Comparison of ENCODE assay signal across 21 cellular contexts in the genomic region with DNA sequence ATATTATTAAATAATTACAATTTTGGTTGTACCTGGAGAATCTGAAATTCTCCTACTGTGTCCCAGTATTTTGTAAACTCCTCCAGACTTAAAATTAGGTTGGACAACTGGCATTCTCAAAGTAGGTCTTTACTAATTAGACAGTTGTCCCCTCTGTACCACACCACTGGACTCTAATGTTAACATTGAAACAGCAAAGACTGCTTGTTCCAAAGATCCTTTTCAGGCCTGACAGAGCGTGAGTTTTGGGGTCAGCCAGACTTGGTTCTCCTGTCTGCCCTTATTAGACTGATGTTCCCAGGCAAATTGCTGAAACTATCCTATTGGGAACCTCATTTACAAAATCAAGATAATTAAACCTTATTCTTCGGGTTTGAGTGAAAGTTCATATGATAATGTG. TPM values are rescaled to one million over a fixed set of nuclear protein-coding genes. Genes with fewer than 3 reads are reported as not detected.
DNase-seq lines count a peak whose midpoint lies in the region; ATAC-seq, FAIRE-seq and TF ChIP-seq lines count a peak whose summit lies in the region.
"Had no signal": no experiment of that assay in that cellular context is flagged by ENCODE, and none has a peak within 500 bp of the region (broad histone marks: within the 10 kb centered on the region; RNA-seq: fewer than 3 reads in every experiment).

No MANE protein-coding gene starts in this region.

- peak overlapping the region in 7 of 11 experiments; percentile 19 to 50 (median 28); a peak in 7 of 22 replicates for H3K27ac ChIP-seq in BLaER1 treated with 17β-estradiol and CSF1 and Interleukin-3, amounts not matched to agents 10 nM and 100 nM
- peak overlapping the region; percentile 98 for H3K27ac ChIP-seq in Karpas-422 (ENCODE audit: low read length)
- H3K27ac ChIP-seq in K562 (ENCODE audit: extremely low read depth, low read depth, low read length): peak overlapping the region; percentile 29; the same call in 1 of the 3 replicates
- H3K27ac ChIP-seq in trophoblast cell (ENCODE audit: low read depth, low read length): no peak overlapping the region
- H3K27ac ChIP-seq: breast epithelium, SJCRH30 had no signal

- H3K4me1 ChIP-seq in BLaER1 treated with 17β-estradiol and CSF1 and Interleukin-3, amounts not matched to agents 10 nM and 100 nM: peaks cover 53 to 71% (median 61%) of the 10 kb centered on the region in 10 experiments
- H3K4me1 ChIP-seq in Karpas-422 (ENCODE audit: low read length) (peaks cover 73% of the 10 kb centered on the region), K562 (replicated peaks in 1 of 2; ENCODE audit: control insufficient read depth in 2 of 2, insufficient read depth in 2 of 2, low read length in 2 of 2) (peaks cover 19 to 34% of the 10 kb centered on the region in 2 experiments), trophoblast cell (ENCODE audit: control insufficient read depth in 1 of 2, insufficient read depth in 2 of 2, low read length in 2 of 2) (peaks cover 2 to 6% of the 10 kb centered on the region in 2 experiments)
- H3K4me1 ChIP-seq: breast epithelium, SJCRH30 had no signal

- H3K27me3 ChIP-seq in BLaER1 treated with 17β-estradiol and CSF1 and Interleukin-3, amounts not matched to agents 10 nM and 100 nM: no peaks in the 10 kb centered on the region
- H3K27me3 ChIP-seq in Karpas-422 (ENCODE audit: low read length): no peaks in the 10 kb centered on the region
- no peaks in the 10 kb centered on the region for H3K27me3 ChIP-seq in K562 (ENCODE audit: control insufficient read depth in 2 of 2, insufficient read depth in 2 of 2, low read length in 2 of 2)
- H3K27me3 ChIP-seq in trophoblast cell (ENCODE audit: insufficient read depth, low read length): peaks cover 2% of the 10 kb centered on the region
- H3K27me3 ChIP-seq: breast epithelium, Peyer's patch, SJCRH30 had no signal

- CTCF ChIA-PET in K562 (lab: Yijun Ruan, JAX; ENCODE audit: low intra/inter-chr PET ratio): no interaction called here

- no peak for TF ChIP-seq EP300 in K562 (IDR thresholded peaks at IDR 0.05; ENCODE audit: low read length)

- H2AK5ac ChIP-seq in trophoblast cell (ENCODE audit: low read length): no peak overlapping the region

- H3K4me2 ChIP-seq in BLaER1 treated with 17β-estradiol and CSF1 and Interleukin-3, amounts not matched to agents 10 nM and 100 nM: peak overlapping the region in 9 of 11 experiments; percentile 2 to 92 (median 54); a peak in 12 of 22 replicates
- H3K4me2 ChIP-seq in Karpas-422 (ENCODE audit: low read depth, low read length, poor library complexity, severe bottlenecking) (peak overlapping the region; percentile 86), K562 (ENCODE audit: insufficient read depth, low read length) (no peak overlapping the region), trophoblast cell (ENCODE audit: low read length) (no peak overlapping the region)

- TF ChIP-seq POLR2A in K562 (conservative IDR thresholded peaks at IDR 0.05): no peak

- H3K18ac ChIP-seq in trophoblast cell (ENCODE audit: low read length): no peak overlapping the region

- no peaks in the 10 kb centered on the region for H3K9me2 ChIP-seq in Karpas-422 (replicated peaks; ENCODE audit: insufficient read depth, low read length)

- H3K14ac ChIP-seq in trophoblast cell (ENCODE audit: low read length): no peak overlapping the region

- no peak overlapping the region for H2BK12ac ChIP-seq in trophoblast cell (ENCODE audit: low read length)

- BruUV-seq in K562 (replicated peaks; lab: Mats Ljungman, UMichigan): no TSS peak

- H3K9me3 ChIP-seq in BLaER1 treated with 17β-estradiol and CSF1 and Interleukin-3, amounts not matched to agents 10 nM and 100 nM (replicated peaks in 1 of 11): no peaks in the 10 kb centered on the region
- H3K9me3 ChIP-seq in Karpas-422 (ENCODE audit: low read length) (no peaks in the 10 kb centered on the region), K562 (replicated peaks; ENCODE audit: control insufficient read depth, insufficient read depth, low read depth, low read length) (no peaks in the 10 kb centered on the region), trophoblast cell (ENCODE audit: insufficient read depth, low read depth, low read length) (no peaks in the 10 kb centered on the region)
- H3K9me3 ChIP-seq: breast epithelium, Peyer's patch, SJCRH30 had no signal

- H3K23ac ChIP-seq in trophoblast cell (ENCODE audit: low read length): no peak overlapping the region

- no peak overlapping the region for H3K4me3 ChIP-seq in BLaER1 treated with 17β-estradiol and CSF1 and Interleukin-3, amounts not matched to agents 10 nM and 100 nM
- H3K4me3 ChIP-seq in Karpas-422 (ENCODE audit: low read length) (peak overlapping the region; percentile 32), K562 (no peak overlapping the region), trophoblast cell (ENCODE audit: low read depth, low read length) (no peak overlapping the region)
- H3K4me3 ChIP-seq: breast epithelium, Peyer's patch, SJCRH30 had no signal

- peak overlapping the region; percentile 24 for H4K91ac ChIP-seq in trophoblast cell (ENCODE audit: low read depth, low read length)

- H4K20me1 ChIP-seq in BLaER1 treated with 17β-estradiol and CSF1 and Interleukin-3, amounts not matched to agents 10 nM and 100 nM: no peaks in the 10 kb centered on the region
- no peaks in the 10 kb centered on the region for H4K20me1 ChIP-seq in Karpas-422 (ENCODE audit: insufficient read depth, low read depth, low read length)
- no peaks in the 10 kb centered on the region for H4K20me1 ChIP-seq in K562 (replicated peaks; ENCODE audit: control insufficient read depth, insufficient read depth, low read length)

- H3K36me3 ChIP-seq in BLaER1 treated with 17β-estradiol and CSF1 and Interleukin-3, amounts not matched to agents 10 nM and 100 nM: no peaks in the 10 kb centered on the region
- H3K36me3 ChIP-seq in Karpas-422 (ENCODE audit: insufficient read depth, low read length) (no peaks in the 10 kb centered on the region), K562 (ENCODE audit: control insufficient read depth, insufficient read depth, low read length) (no peaks in the 10 kb centered on the region), trophoblast cell (ENCODE audit: control insufficient read depth in 1 of 2, insufficient read depth in 2 of 2, low read length in 2 of 2) (no peaks in the 10 kb centered on the region)
- H3K36me3 ChIP-seq: breast epithelium, Peyer's patch, SJCRH30 had no signal

- H4K12ac ChIP-seq in trophoblast cell (ENCODE audit: low read depth, low read length): no peak overlapping the region

- TF ChIP-seq RAD21 in K562 (CRISPR knock-in tag; conservative IDR thresholded peaks at IDR 0.05 in 1 of 2, IDR thresholded peaks at IDR 0.05 in 1 of 2): no peak

- H2AFZ ChIP-seq in Karpas-422 (ENCODE audit: low read length) (peak overlapping the region; percentile 4; the same call in 1 of the 2 replicates), K562 (ENCODE audit: low read depth, low read length) (peak overlapping the region; percentile 1; the same call in 1 of the 2 replicates), trophoblast cell (ENCODE audit: insufficient read depth, low read length, poor library complexity) (no peak overlapping the region)

- no peak overlapping the region for H4K8ac ChIP-seq in trophoblast cell (ENCODE audit: low read depth, low read length)

- no peak overlapping the region for H3K4ac ChIP-seq in trophoblast cell (ENCODE audit: low read depth, low read length)

- no peak overlapping the region for H2BK5ac ChIP-seq in trophoblast cell (ENCODE audit: low read depth, low read length, poor library complexity)

- no peak for TF ChIP-seq CTCF in K562 (IDR thresholded peaks at IDR 0.05 in 2 of 3, conservative IDR thresholded peaks at IDR 0.05 in 1 of 3; ENCODE audit: insufficient read depth in 2 of 3, low read depth in 1 of 3, low read length in 3 of 3)

- H2BK120ac ChIP-seq in trophoblast cell (ENCODE audit: insufficient read depth, low read length, poor library complexity): no peak overlapping the region

- intact Hi-C loops in K562 (cut with micrococcal nuclease): no loop called here

- 76% methylated on average over 2 of the region's 2 CpGs for WGBS in K562 (ENCODE audit: insufficient coverage, low coverage, missing lambda C conversion rate)
- WGBS in trophoblast cell (ENCODE audit: extremely low coverage, insufficient coverage, insufficient read length): no CpG with 5 or more reads among the region's 2 CpGs

- ATAC-seq in K562: no peak
- no peak for ATAC-seq in GM21515 (IDR thresholded peaks at IDR 0.05; ENCODE audit: unreplicated experiment)
- ATAC-seq: natural killer cell treated with Interleukin-12 subunit alpha and Interleukin-12 subunit beta and Interleukin-15 and Interleukin-18, amount 100 ng/mL, for 72 hours; T-helper 17 cell had no signal

- H3K9ac ChIP-seq in BLaER1 treated with 17β-estradiol and CSF1 and Interleukin-3, amounts not matched to agents 10 nM and 100 nM: peak overlapping the region in 2 of 11 experiments; percentile 11 to 26; a peak in 1 of 22 replicates
- peak overlapping the region; percentile 55 for H3K9ac ChIP-seq in Karpas-422 (ENCODE audit: low read length)
- H3K9ac ChIP-seq in K562 (ENCODE audit: insufficient read depth in 1 of 2, low read depth in 2 of 2, low read length in 2 of 2): no peak overlapping the region
- no peak overlapping the region for H3K9ac ChIP-seq in trophoblast cell (ENCODE audit: low read length)

- H3K79me1 ChIP-seq in trophoblast cell (ENCODE audit: low read length): peaks cover 16% of the 10 kb centered on the region

- in situ Hi-C loops in K562 (cut with MboI): no loop called here

- FAIRE-seq in K562 (lab: Jason Lieb, UNC): peak; percentile 6

- peak; percentile 62 for DNase-seq in Karpas-422
- DNase-seq in K562 (ENCODE audit: extremely low read depth in 1 of 4, low spot score in 3 of 4): no peak
- no peak for DNase-seq in trophoblast cell
- DNase-seq in dermis blood vessel endothelial cell: no peak
- no peak for DNase-seq in SKM-1 treated with dmso at 0.1 percent for 144 hours (lab: John Stamatoyannopoulos, UW; ENCODE audit: unreplicated experiment)
- no peak for DNase-seq in DMS153 treated with DMSO at 0.1 percent for 48 hours (lab: John Stamatoyannopoulos, UW; ENCODE audit: unreplicated experiment)
- DNase-seq: activated CD4-positive, alpha-beta T cell treated with anti-CD3 and anti-CD28 coated beads, Interleukin-2, amount 10 ng/mL, durations not matched to agents 7 days and 5 days; activated CD8-positive, alpha-beta memory T cell treated with anti-CD3 and anti-CD28 coated beads, Interleukin-2, amount 50 U/mL, for 48 hours; activated effector memory CD4-positive, alpha-beta T cell treated with Interleukin-2 at 50 U/mL for 16 hours; cortex of kidney; DMS79; NCI-H2081; Peyer's patch; posterior cingulate gyrus; SJCRH30; substantia nigra; T-helper 17 cell had no signal

- peaks cover 12% of the 10 kb centered on the region for H3K79me2 ChIP-seq in Karpas-422 (ENCODE audit: low read length)
- H3K79me2 ChIP-seq in K562 (ENCODE audit: control insufficient read depth, insufficient read depth, low read length): peaks cover 21% of the 10 kb centered on the region
- peaks cover 5% of the 10 kb centered on the region for H3K79me2 ChIP-seq in trophoblast cell (ENCODE audit: control insufficient read depth, insufficient read depth, low read length, poor library complexity)

- H3K9me1 ChIP-seq in K562 (ENCODE audit: control insufficient read depth, insufficient read depth, low read length): no peaks in the 10 kb centered on the region

- POLR2A ChIA-PET in K562 (lab: Yijun Ruan, JAX): interaction anchor here (0.9 to 1.5 kb wide), 2 partner anchors 8 to 9 kb away, joined by 3 read pairs; no protein-coding TSS in a partner anchor

RNA-seq across cellular contexts. Expression of a gene that starts 3.8 kb away (rescaled TPM):
- 8.8 and 16.8 TPM in 2 replicates for total RNA-seq in Karpas-422 (2014; rRNA removed; shearing (Covaris generic); ENCODE audit: low replicate concordance)
- total RNA-seq in K562 (2011; cell fraction: chromatin; rRNA removed; ENCODE audit: low replicate concordance): 17.0 and 22.8 TPM in 2 replicates
- 9.5 TPM in 2 replicates for total RNA-seq in K562 (2011; cell fraction: nucleolus; rRNA removed)
- total RNA-seq in K562 (2011; cell fraction: nucleoplasm; rRNA removed): 13.6 and 16.9 TPM in 2 replicates
- 3.7 and 4.4 TPM in 2 replicates for total RNA-seq in K562 (2014; rRNA removed)
- total RNA-seq in K562 (2014; rRNA removed; fragmentation: Illumina TruSeq; extraction: Trizol): 5.6 and 6.6 TPM in 2 replicates
- total RNA-seq in K562 (2015; rRNA removed; fragmentation: Illumina TruSeq; extraction: Trizol): 5.2 and 5.7 TPM in 2 replicates
- 9.2 and 10.2 TPM in 2 replicates for total RNA-seq in K562 (2021)
- 10.1 and 11.9 TPM in 2 replicates for polyA plus RNA-seq in K562 (2011; rRNA removed)
- 9.1 and 13.7 TPM in 2 replicates for polyA plus RNA-seq in K562 (2011; cell fraction: cytosol; rRNA removed)
- 7.7 and 9.2 TPM in 2 replicates for polyA plus RNA-seq in K562 (2011; cell fraction: nucleus; rRNA removed)
- 5.7 and 7.4 TPM in 2 replicates for polyA plus RNA-seq in K562 (2012)
- polyA plus RNA-seq in K562 (2014; fragmentation: Illumina TruSeq; extraction: Trizol): 9.7 and 10.4 TPM in 2 replicates
- polyA plus RNA-seq in K562 (2014; fragmentation: Nextera tagmentation; extraction: Ambion mirVana): 1 to 10 TPM; 1.2 to 1.4 TPM
- polyA plus RNA-seq in K562 (2014; rRNA removed): 5.3 and 6.2 TPM in 2 replicates
- polyA minus RNA-seq in K562 (2011; rRNA and poly(A)+ RNA removed): 23.8 and 24.3 TPM in 2 replicates
- 10.1 and 10.7 TPM in 2 replicates for polyA minus RNA-seq in K562 (2011; cell fraction: cytosol; rRNA and poly(A)+ RNA removed)
- polyA minus RNA-seq in K562 (2011; cell fraction: nucleus; rRNA and poly(A)+ RNA removed): 4.3 and 9.6 TPM in 2 replicates
- polyA plus RNA-seq in trophoblast cell (2013): 3.5 TPM in 2 replicates
- 4.9 and 6.8 TPM in 2 replicates for total RNA-seq in dermis blood vessel endothelial cell

RNA-seq across cellular contexts. Expression of a gene that starts 32.2 kb away (rescaled TPM):
- 154 and 205 TPM in 2 replicates for total RNA-seq in Karpas-422 (2014; rRNA removed; shearing (Covaris generic); ENCODE audit: low replicate concordance)
- total RNA-seq in K562 (2011; cell fraction: chromatin; rRNA removed; ENCODE audit: low replicate concordance): 19.4 and 28.3 TPM in 2 replicates
- 29.3 and 40.5 TPM in 2 replicates for total RNA-seq in K562 (2011; cell fraction: nucleolus; rRNA removed)
- total RNA-seq in K562 (2011; cell fraction: nucleoplasm; rRNA removed): 32.5 and 32.9 TPM in 2 replicates
- total RNA-seq in K562 (2014; rRNA removed) (34.1 and 55.1 TPM in 2 replicates), K562 (2014; rRNA removed; fragmentation: Illumina TruSeq; extraction: Trizol) (16.1 and 20.9 TPM in 2 replicates), K562 (2015; rRNA removed; fragmentation: Illumina TruSeq; extraction: Trizol) (31.3 and 31.9 TPM in 2 replicates), K562 (2021) (27.8 and 28.7 TPM in 2 replicates), dermis blood vessel endothelial cell (41.9 and 53.4 TPM in 2 replicates)
- polyA plus RNA-seq in K562 (2011; rRNA removed) (16.5 and 19.5 TPM in 2 replicates), K562 (2014; fragmentation: Illumina TruSeq; extraction: Trizol) (23.3 and 24.8 TPM in 2 replicates), K562 (2014; fragmentation: Nextera tagmentation; extraction: Ambion mirVana) (1 to 10 TPM; 2.8 to 5.0 TPM), K562 (2014; rRNA removed) (28.9 and 29.5 TPM in 2 replicates)
- 20.2 and 26.4 TPM in 2 replicates for polyA plus RNA-seq in K562 (2011; cell fraction: cytosol; rRNA removed)
- polyA plus RNA-seq in K562 (2011; cell fraction: nucleus; rRNA removed): 28.2 and 28.3 TPM in 2 replicates
- polyA plus RNA-seq in K562 (2012): 24.3 and 30.8 TPM in 2 replicates
- 5.2 and 6.0 TPM in 2 replicates for polyA minus RNA-seq in K562 (2011; rRNA and poly(A)+ RNA removed)
- polyA minus RNA-seq in K562 (2011; cell fraction: cytosol; rRNA and poly(A)+ RNA removed): 8.4 and 9.8 TPM in 2 replicates
- 8.9 and 15.4 TPM in 2 replicates for polyA minus RNA-seq in K562 (2011; cell fraction: nucleus; rRNA and poly(A)+ RNA removed)
- polyA plus RNA-seq in trophoblast cell (2013): 19.7 and 20.7 TPM in 2 replicates

RNA-seq across cellular contexts. Expression of a gene that starts 55.7 kb away (rescaled TPM):
- not detected in 2 replicates for total RNA-seq in Karpas-422 (2014; rRNA removed; shearing (Covaris generic); ENCODE audit: low replicate concordance)
- total RNA-seq in K562 (2011; cell fraction: chromatin; rRNA removed; ENCODE audit: low replicate concordance): not detected in 2 replicates
- total RNA-seq in K562 (2011; cell fraction: nucleolus; rRNA removed): 0.33 TPM in 1 of 2 replicates, not detected in the other
- not detected in 2 replicates for total RNA-seq in K562 (2011; cell fraction: nucleoplasm; rRNA removed)
- total RNA-seq in K562 (2014; rRNA removed): 0.04 TPM in 1 of 2 replicates, not detected in the other
- total RNA-seq in K562 (2014; rRNA removed; fragmentation: Illumina TruSeq; extraction: Trizol): not detected in 2 replicates
- total RNA-seq in K562 (2015; rRNA removed; fragmentation: Illumina TruSeq; extraction: Trizol): 0.04 TPM in 1 of 2 replicates, not detected in the other
- total RNA-seq in K562 (2021): 0.09 TPM in 1 of 2 replicates, not detected in the other
- polyA plus RNA-seq in K562 (2011; rRNA removed): 0.03 and 0.04 TPM in 2 replicates
- 0.03 and 0.04 TPM in 2 replicates for polyA plus RNA-seq in K562 (2011; cell fraction: cytosol; rRNA removed)
- polyA plus RNA-seq in K562 (2011; cell fraction: nucleus; rRNA removed): not detected in 2 replicates
- 0.08 and 0.11 TPM in 2 replicates for polyA plus RNA-seq in K562 (2012)
- polyA plus RNA-seq in K562 (2014; fragmentation: Illumina TruSeq; extraction: Trizol): 0.03 and 0.10 TPM in 2 replicates
- under 1 TPM; 0.03 to 0.11 TPM for polyA plus RNA-seq in K562 (2014; fragmentation: Nextera tagmentation; extraction: Ambion mirVana)
- polyA plus RNA-seq in K562 (2014; rRNA removed): 0.26 TPM in 1 of 2 replicates, not detected in the other
- polyA minus RNA-seq in K562 (2011; rRNA and poly(A)+ RNA removed): 0.06 TPM in 1 of 2 replicates, not detected in the other
- polyA minus RNA-seq in K562 (2011; cell fraction: cytosol; rRNA and poly(A)+ RNA removed): not detected in 2 replicates
- polyA minus RNA-seq in K562 (2011; cell fraction: nucleus; rRNA and poly(A)+ RNA removed): 0.11 TPM in 1 of 2 replicates, not detected in the other
- 0.01 and 0.04 TPM in 2 replicates for polyA plus RNA-seq in trophoblast cell (2013)
- 0.17 and 2.0 TPM in 2 replicates for total RNA-seq in dermis blood vessel endothelial cell
- total RNA-seq: activated CD4-positive, alpha-beta T cell treated with anti-CD3 and anti-CD28 coated beads, Interleukin-2, amount 10 ng/mL, durations not matched to agents 7 days and 5 days; T-helper 17 cell had no signal

Comparison
In these comparisons a context has a peak if more than half of its experiments do, and no peak if none do; other contexts are left out.
1. H3K4me2 ChIP-seq: peak in BLaER1 treated with 17β-estradiol and CSF1 and Interleukin-3, amounts not matched to agents 10 nM and 100 nM (9 of 11) and Karpas-422 (single experiment); none in K562 (single experiment) and trophoblast cell (single experiment).